In genomic region chr1:63328140-63328521, GRCh38 we compare ENCODE assay signal across 21 cellular contexts. TPM values are rescaled to one million over a fixed set of nuclear protein-coding genes. Genes with fewer than 3 reads are reported as not detected.
DNase-seq lines count a peak whose midpoint lies in the region; ATAC-seq, FAIRE-seq and TF ChIP-seq lines count a peak whose summit lies in the region.
"Had no signal": no experiment of that assay in that cellular context is flagged by ENCODE, and none has a peak within 500 bp of the region (broad histone marks: within the 10 kb centered on the region; RNA-seq: fewer than 3 reads in every experiment).

No MANE protein-coding gene starts in this region.

- H2BK15ac ChIP-seq in H1 (ENCODE audit: low read length) = no peak overlapping the region

- TF ChIP-seq EP300 in H1 (IDR thresholded peaks at IDR 0.05; ENCODE audit: borderline replicate concordance in 1 of 2, low read depth in 2 of 2, low read length in 2 of 2) = no peak
- TF ChIP-seq EP300 in tibial nerve (IDR thresholded peaks at IDR 0.05) = no peak

- TF ChIP-seq RAD21 in H1 (IDR thresholded peaks at IDR 0.05 in 1 of 2, conservative IDR thresholded peaks at IDR 0.05 in 1 of 2; ENCODE audit: low read depth in 2 of 2, low read length in 2 of 2) = no peak

- no peak for FAIRE-seq in H1 (lab: Jason Lieb, UNC)
- no peak for FAIRE-seq in GM12892 (lab: Jason Lieb, UNC)

- POLR2A ChIA-PET in H1 (lab: Charles Lee; ENCODE audit: partially characterized antibody) = interaction anchor here (1.2 to 5.5 kb wide), 3 partner anchors 9 to 118 kb away, joined by 4 to 32 read pairs (median 8); no protein-coding TSS in a partner anchor

- H3K79me1 ChIP-seq in H1 (ENCODE audit: low read depth, low read length) = no peaks in the 10 kb centered on the region

- no peak overlapping the region for H2BK5ac ChIP-seq in H1 (ENCODE audit: low read depth, low read length)

- H2BK120ac ChIP-seq in H1 (replicated peaks; ENCODE audit: low read depth, low read length) = no peak overlapping the region

- no peak for DNase-seq in activated naive CD4-positive, alpha-beta T cell treated with anti-CD3 and anti-CD28 coated beads, Interleukin-2, amount 10 ng/mL, durations not matched to agents 7 days and 5 days
- no peak for DNase-seq in activated naive CD4-positive, alpha-beta T cell treated with anti-CD3 and anti-CD28 coated beads for 36 hours
- DNase-seq in H1 (ENCODE audit: low read depth in 1 of 2, low spot score in 2 of 2) = no peak
- DNase-seq in tibial nerve (ENCODE audit: low spot score in 2 of 2) = no peak
- DNase-seq in Right ventricle myocardium inferior (ENCODE audit: missing footprints) = no peak
- no peak for DNase-seq in GM12892 (ENCODE audit: insufficient read length)
- DNase-seq in HuH-7.5 (ENCODE audit: low spot score) = no peak
- DNase-seq: effector CD8-positive, alpha-beta T cell; SIG-M5 had no signal

- H3K18ac ChIP-seq in H1 (ENCODE audit: extremely low read depth, low read length) = no peak overlapping the region

- no peak overlapping the region for H2BK12ac ChIP-seq in H1 (ENCODE audit: low read depth, low read length)

- no peaks in the 10 kb centered on the region for H3K9me3 ChIP-seq in H1 (ENCODE audit: insufficient read depth in 2 of 2, low read depth in 1 of 2, low read length in 1 of 2)
- H3K9me3 ChIP-seq in tibial nerve = no peaks in the 10 kb centered on the region
- H3K9me3 ChIP-seq: colonic mucosa, right atrium auricular region, vagina had no signal

- H2AK5ac ChIP-seq in H1 (ENCODE audit: low read depth, low read length) = no peak overlapping the region

- H3K27ac ChIP-seq in KMS-11 = no peak overlapping the region
- no peak overlapping the region for H3K27ac ChIP-seq in H1 (ENCODE audit: low read depth, low read length)
- peak overlapping the region; percentile 93 to 99 (median 96) for H3K27ac ChIP-seq in tibial nerve
- H3K27ac ChIP-seq: ascending aorta, cardiac muscle cell, colonic mucosa, HL-60, right atrium auricular region, stomach, vagina had no signal

- CTCF ChIA-PET in activated naive CD4-positive, alpha-beta T cell treated with anti-CD3 and anti-CD28 coated beads, Interleukin-2, amount 10 ng/mL, durations not matched to agents 7 days and 5 days (lab: Charles Lee) = interaction anchor here (0.8 to 1.1 kb wide), 3 partner anchors 12 to 108 kb away, joined by 3 to 4 read pairs (median 4); no protein-coding TSS in a partner anchor
- CTCF ChIA-PET in activated naive CD4-positive, alpha-beta T cell treated with anti-CD3 and anti-CD28 coated beads for 36 hours (lab: Charles Lee) = interaction anchor here (1.2 to 1.3 kb wide), 2 partner anchors 8 to 114 kb away, joined by 3 read pairs; no protein-coding TSS in a partner anchor
- CTCF ChIA-PET in H1 (lab: Charles Lee; ENCODE audit: partially characterized antibody) = interaction anchor here (0.6 to 6.5 kb wide), 22 partner anchors 8 to 368 kb away, joined by 3 to 71 read pairs (median 6); partner anchors contain the start of gene ALG6

- H3K14ac ChIP-seq in H1 (ENCODE audit: insufficient read length) = no peak overlapping the region

- H3K4me2 ChIP-seq in KMS-11 (peak overlapping the region; percentile 59; the same call in 1 of the 2 replicates), H1 (ENCODE audit: insufficient read depth in 1 of 2, low read depth in 2 of 2, low read length in 2 of 2) (peak overlapping the region; percentile 20 to 94; a peak in 2 of 4 replicates)

- peak overlapping the region; percentile 79 for H3K27ac Mint-ChIP-seq in activated naive CD4-positive, alpha-beta T cell treated with anti-CD3 and anti-CD28 coated beads, Interleukin-2, amount 10 ng/mL, durations not matched to agents 7 days and 5 days
- no peak overlapping the region for H3K27ac Mint-ChIP-seq in activated naive CD4-positive, alpha-beta T cell treated with anti-CD3 and anti-CD28 coated beads for 36 hours

- H3K79me2 ChIP-seq in KMS-11 (ENCODE audit: insufficient read depth, low read depth) (no peaks in the 10 kb centered on the region), H1 (ENCODE audit: control insufficient read depth in 1 of 2, insufficient read depth in 2 of 2, low read length in 2 of 2) (peaks cover 0 to 16% of the 10 kb centered on the region in 2 experiments; a peak in 3 of 4 replicates)

- H3K4me1 ChIP-seq in KMS-11 (ENCODE audit: low read depth, poor library complexity, severe bottlenecking) = peaks cover 3% of the 10 kb centered on the region
- peaks cover 6 to 41% (median 18%) of the 10 kb centered on the region in 4 experiments for H3K4me1 ChIP-seq in H1 (replicated peaks in 1 of 4; ENCODE audit: control insufficient read depth in 3 of 4, insufficient read depth in 4 of 4, low read length in 3 of 4)
- peaks cover 0 to 27% (median 0%) of the 10 kb centered on the region in 4 donors for H3K4me1 ChIP-seq in tibial nerve

- peaks cover 28% of the 10 kb centered on the region for H3K4me1 Mint-ChIP-seq in activated naive CD4-positive, alpha-beta T cell treated with anti-CD3 and anti-CD28 coated beads, Interleukin-2, amount 10 ng/mL, durations not matched to agents 7 days and 5 days
- peaks cover 26% of the 10 kb centered on the region for H3K4me1 Mint-ChIP-seq in activated naive CD4-positive, alpha-beta T cell treated with anti-CD3 and anti-CD28 coated beads for 36 hours (ENCODE audit: low read depth)

- no peak overlapping the region for H4K91ac ChIP-seq in H1 (replicated peaks; ENCODE audit: insufficient read length, low read length)

- no peak for ATAC-seq in Right ventricle myocardium inferior

- no peaks in the 10 kb centered on the region for H3K27me3 ChIP-seq in KMS-11 (ENCODE audit: insufficient read depth, low read depth)
- peaks cover 0 to 74% (median 43%) of the 10 kb centered on the region in 4 experiments; a peak in 5 of 7 replicates for H3K27me3 ChIP-seq in H1 (replicated peaks in 1 of 4; ENCODE audit: control insufficient read depth in 3 of 4, extremely low read depth in 1 of 4, insufficient read depth in 3 of 4, low read length in 3 of 4)
- H3K27me3 ChIP-seq in tibial nerve = peaks cover 0 to 94% of the 10 kb centered on the region in 2 donors

- no peak overlapping the region for H3K4ac ChIP-seq in H1 (replicated peaks; ENCODE audit: insufficient read length, low read depth, low read length)

- H3K9me3 Mint-ChIP-seq in activated naive CD4-positive, alpha-beta T cell treated with anti-CD3 and anti-CD28 coated beads, Interleukin-2, amount 10 ng/mL, durations not matched to agents 7 days and 5 days = no peaks in the 10 kb centered on the region
- no peaks in the 10 kb centered on the region for H3K9me3 Mint-ChIP-seq in activated naive CD4-positive, alpha-beta T cell treated with anti-CD3 and anti-CD28 coated beads for 36 hours
- H3K9me3 Mint-ChIP-seq: activated CD4-positive, alpha-beta memory T cell treated with anti-CD3 and anti-CD28 coated beads, Interleukin-2, amount 10 ng/mL, durations not matched to agents 7 days and 5 days; activated naive CD8-positive, alpha-beta T cell treated with anti-CD3 and anti-CD28 coated beads, Interleukin-2, amount 10 ng/mL, durations not matched to agents 7 days and 5 days; activated T-helper 2 cell treated with anti-CD3 and anti-CD28 coated beads, Interferon-gamma antibody, Interleukin-2, Interleukin-4, amounts not matched to agents 10 μg/mL and 5 μg/mL and 100 μg/mL, durations not matched to agents 14 hours and 24 hours and 36 hours had no signal

- no peak overlapping the region for H3K56ac ChIP-seq in H1 (replicated peaks; ENCODE audit: insufficient read length, low read depth, low read length)

- peaks cover 83% of the 10 kb centered on the region for H3K27me3 Mint-ChIP-seq in activated naive CD4-positive, alpha-beta T cell treated with anti-CD3 and anti-CD28 coated beads, Interleukin-2, amount 10 ng/mL, durations not matched to agents 7 days and 5 days
- H3K27me3 Mint-ChIP-seq in activated naive CD4-positive, alpha-beta T cell treated with anti-CD3 and anti-CD28 coated beads for 36 hours (ENCODE audit: low read depth) = peaks cover 73% of the 10 kb centered on the region

- H3K9ac ChIP-seq in KMS-11 = no peak overlapping the region
- no peak overlapping the region for H3K9ac ChIP-seq in H1 (replicated peaks in 1 of 4; ENCODE audit: extremely low read depth in 1 of 4, low read depth in 3 of 4, low read length in 3 of 4)

- H3K23ac ChIP-seq in H1 (ENCODE audit: insufficient read length) = no peak overlapping the region

- no peak overlapping the region for H4K8ac ChIP-seq in H1 (ENCODE audit: extremely low read depth, insufficient read depth, low read length)

- H3K36me3 ChIP-seq in KMS-11 (ENCODE audit: insufficient read depth) = no peaks in the 10 kb centered on the region
- H3K36me3 ChIP-seq in H1 (ENCODE audit: control insufficient read depth in 2 of 4, insufficient read depth in 4 of 4, low read length in 3 of 4) = no peaks in the 10 kb centered on the region
- H3K36me3 ChIP-seq in tibial nerve = peaks cover 0 to 3% (median 0%) of the 10 kb centered on the region in 3 donors
- H3K36me3 ChIP-seq: ascending aorta, cardiac muscle cell, colonic mucosa, right atrium auricular region, stomach, vagina had no signal

- intact Hi-C loops in activated naive CD4-positive, alpha-beta T cell treated with anti-CD3 and anti-CD28 coated beads for 36 hours (cut with micrococcal nuclease) = loop anchor here (10.0 kb wide), 2 partner anchors 447 to 483 kb away; partner anchors contain the start of gene ROR1
- intact Hi-C loops in Right ventricle myocardium inferior (cut with DNase I) = no loop called here

- TF ChIP-seq POLR2A in H1 (IDR thresholded peaks at IDR 0.05; ENCODE audit: control extremely low read depth in 1 of 2, low read depth in 2 of 2, low read length in 2 of 2) (no peak), tibial nerve (IDR thresholded peaks at IDR 0.05) (no peak), GM12892 (IDR thresholded peaks at IDR 0.05; ENCODE audit: low read depth, low read length) (no peak)

- peaks cover 22% of the 10 kb centered on the region for H3K23me2 ChIP-seq in H1 (ENCODE audit: low read depth, low read length)

- peak overlapping the region; percentile 86 for H2AFZ ChIP-seq in KMS-11 (ENCODE audit: low read depth)
- H2AFZ ChIP-seq in H1 (ENCODE audit: low read length) = no peak overlapping the region

- H4K20me1 ChIP-seq in KMS-11 (ENCODE audit: insufficient read depth) = no peaks in the 10 kb centered on the region
- peaks cover 0 to 2% of the 10 kb centered on the region in 2 experiments for H4K20me1 ChIP-seq in H1 (replicated peaks in 1 of 2; ENCODE audit: control insufficient read depth in 1 of 2, insufficient read depth in 2 of 2, low read length in 2 of 2)

- peak overlapping the region; percentile 2 for H3K4me3 Mint-ChIP-seq in activated naive CD4-positive, alpha-beta T cell treated with anti-CD3 and anti-CD28 coated beads, Interleukin-2, amount 10 ng/mL, durations not matched to agents 7 days and 5 days
- H3K4me3 Mint-ChIP-seq in activated naive CD4-positive, alpha-beta T cell treated with anti-CD3 and anti-CD28 coated beads for 36 hours = no peak overlapping the region

- H3K36me3 Mint-ChIP-seq in activated naive CD4-positive, alpha-beta T cell treated with anti-CD3 and anti-CD28 coated beads, Interleukin-2, amount 10 ng/mL, durations not matched to agents 7 days and 5 days = peaks cover 11% of the 10 kb centered on the region
- H3K36me3 Mint-ChIP-seq in activated naive CD4-positive, alpha-beta T cell treated with anti-CD3 and anti-CD28 coated beads for 36 hours (ENCODE audit: low read depth) = no peaks in the 10 kb centered on the region

- H4K5ac ChIP-seq in H1 (ENCODE audit: insufficient read length, low read depth, low read length) = no peak overlapping the region

- TF ChIP-seq CTCF in KMS-11 (conservative IDR thresholded peaks at IDR 0.05; ENCODE audit: low read depth, low read length) (no peak), H1 (IDR thresholded peaks at IDR 0.05; ENCODE audit: control extremely low read depth in 1 of 3, insufficient read depth in 1 of 3, low read depth in 1 of 3, low read length in 3 of 3) (no peak), tibial nerve (IDR thresholded peaks at IDR 0.05) (no peak)

- H3K4me3 ChIP-seq in KMS-11 (IDR thresholded peaks at IDR 0.05; ENCODE audit: insufficient read depth, low read depth, low read length) (peak overlapping the region; percentile 60), H1 (ENCODE audit: extremely low read depth in 1 of 4, insufficient read depth in 2 of 4, low read depth in 3 of 4, low read length in 4 of 4) (peak overlapping the region in 1 of 4 experiments; percentile 34; a peak in 1 of 8 replicates), tibial nerve (peak overlapping the region in 3 of 4 donors; percentile 7 to 49 (median 48))
- H3K4me3 ChIP-seq: ascending aorta, cardiac muscle cell, colonic mucosa, right atrium auricular region, stomach, vagina had no signal

- 47% methylated on average over 7 of the region's 7 CpGs; no CpG with 5 or more reads in 1 of the 2 experiments for WGBS in H1 (ENCODE audit: extremely low coverage in 1 of 2, insufficient coverage in 1 of 2, insufficient read length in 1 of 2, insufficient replicate concordance in 2 of 2, low coverage in 1 of 2, low lambda C conversion rate in 2 of 2, missing lambda C conversion rate in 1 of 2), 2 experiments
- WGBS in tibial nerve, 2 donors = 46 to 60% methylated on average over 7 of the region's 7 CpGs

- no peak overlapping the region for H2BK20ac ChIP-seq in H1 (ENCODE audit: low read length)

RNA-seq across cellular contexts. Expression of gene FOXD3, which starts 5.8 kb away (rescaled TPM):
- not detected for total RNA-seq in activated naive CD4-positive, alpha-beta T cell treated with anti-CD3 and anti-CD28 coated beads for 36 hours
- 33.7 and 35.8 TPM in 2 replicates for total RNA-seq in H1 (2021; fragmentation: NEBNext Ultra II Directional; extraction: Animal tissue kit (Norgen Biotek cat#: 25700))
- polyA plus RNA-seq in H1 (2011; rRNA removed) = 8.7 and 12.8 TPM in 2 replicates
- 7.3 TPM for polyA plus RNA-seq in H1 (2011; cell fraction: cytosol; rRNA removed)
- polyA plus RNA-seq in H1 (2011; cell fraction: nucleus; rRNA removed) = 9.5 TPM
- polyA plus RNA-seq in H1 (2012, experiment 1 of 2) = 7.6 to 12.3 TPM (median 11.1 TPM) in 4 replicates
- 10.5 TPM for polyA plus RNA-seq in H1 (2012, experiment 2 of 2)
- polyA plus RNA-seq in H1 (2013, experiment 1 of 2) = 27.2 TPM
- 26.0 TPM for polyA plus RNA-seq in H1 (2013, experiment 2 of 2)
- polyA minus RNA-seq in H1 (2011; rRNA and poly(A)+ RNA removed) = 1.5 and 2.1 TPM in 2 replicates
- polyA minus RNA-seq in H1 (2011; cell fraction: cytosol; rRNA and poly(A)+ RNA removed) = 15.1 TPM
- polyA minus RNA-seq in H1 (2011; cell fraction: nucleus; rRNA and poly(A)+ RNA removed) = 9.2 TPM
- total RNA-seq in tibial nerve (10 to 100 TPM; 15.9 to 37.6 (median 25.6) TPM), Right ventricle myocardium inferior (0.19 TPM)
- polyA plus RNA-seq in GM12892 (2012; ENCODE audit: missing spikeins) = not detected
- total RNA-seq: activated CD4-positive, alpha-beta memory T cell treated with anti-CD3 and anti-CD28 coated beads, Interleukin-2, amount 10 ng/mL, durations not matched to agents 7 days and 5 days; activated naive CD8-positive, alpha-beta T cell treated with anti-CD3 and anti-CD28 coated beads, Interleukin-2, amount 10 ng/mL, durations not matched to agents 7 days and 5 days; activated T-helper 2 cell treated with anti-CD3 and anti-CD28 coated beads, Interferon-gamma antibody, Interleukin-2, Interleukin-4, amounts not matched to agents 10 μg/mL and 5 μg/mL and 100 μg/mL, durations not matched to agents 14 hours and 24 hours and 36 hours; ascending aorta; cardiac muscle cell; CD8-positive, alpha-beta memory T cell; vagina had no signal
- polyA plus RNA-seq: cardiac muscle cell; CD8-positive, alpha-beta memory T cell had no signal

RNA-seq across cellular contexts. Expression of gene ALG6, which starts 39.3 kb away (rescaled TPM):
- 10 to 100 TPM; 11.0 to 13.5 TPM for total RNA-seq in activated naive CD4-positive, alpha-beta T cell treated with anti-CD3 and anti-CD28 coated beads for 36 hours
- total RNA-seq in H1 (2021; fragmentation: NEBNext Ultra II Directional; extraction: Animal tissue kit (Norgen Biotek cat#: 25700)) = 25.1 and 26.8 TPM in 2 replicates
- polyA plus RNA-seq in H1 (2011; rRNA removed) = 8.4 and 17.8 TPM in 2 replicates
- polyA plus RNA-seq in H1 (2011; cell fraction: cytosol; rRNA removed) = 16.8 TPM
- 5.4 TPM for polyA plus RNA-seq in H1 (2011; cell fraction: nucleus; rRNA removed)
- 10.8 to 22.0 TPM (median 11.8 TPM) in 4 replicates for polyA plus RNA-seq in H1 (2012, experiment 1 of 2)
- 2.6 TPM for polyA plus RNA-seq in H1 (2012, experiment 2 of 2)
- polyA plus RNA-seq in H1 (2013, experiment 1 of 2) = 33.2 TPM
- 30.2 TPM for polyA plus RNA-seq in H1 (2013, experiment 2 of 2)
- polyA minus RNA-seq in H1 (2011; rRNA and poly(A)+ RNA removed) = 16.4 and 22.2 TPM in 2 replicates
- 8.4 TPM for polyA minus RNA-seq in H1 (2011; cell fraction: cytosol; rRNA and poly(A)+ RNA removed)
- 26.5 TPM for polyA minus RNA-seq in H1 (2011; cell fraction: nucleus; rRNA and poly(A)+ RNA removed)
- total RNA-seq in tibial nerve = 10 to 100 TPM in 3 of 4 donors, 1 to 10 TPM in 1; 6.6 to 16.8 (median 13.5) TPM
- 5.2 TPM for total RNA-seq in Right ventricle myocardium inferior
- 11.0 TPM for polyA plus RNA-seq in GM12892 (2012; ENCODE audit: missing spikeins)

Comparison
In these comparisons a context has a peak if more than half of its experiments do, and no peak if none do; other contexts are left out.
1. H3K27ac ChIP-seq: peak in tibial nerve (4 of 4); none in KMS-11 (single experiment) and H1 (single experiment).
2. RNA of gene FOXD3, which starts 5.8 kb away (total RNA-seq): 33.7 to 35.8 TPM in H1 and 15.9 to 37.6 TPM in tibial nerve; 0.19 TPM in Right ventricle myocardium inferior (single experiment) and not detected in activated naive CD4-positive, alpha-beta T cell treated with anti-CD3 and anti-CD28 coated beads for 36 hours; every median in the first group is over 10 times any median in the second.